Comparison of ENCODE assay signal across 6 cellular contexts in the genomic region with DNA sequence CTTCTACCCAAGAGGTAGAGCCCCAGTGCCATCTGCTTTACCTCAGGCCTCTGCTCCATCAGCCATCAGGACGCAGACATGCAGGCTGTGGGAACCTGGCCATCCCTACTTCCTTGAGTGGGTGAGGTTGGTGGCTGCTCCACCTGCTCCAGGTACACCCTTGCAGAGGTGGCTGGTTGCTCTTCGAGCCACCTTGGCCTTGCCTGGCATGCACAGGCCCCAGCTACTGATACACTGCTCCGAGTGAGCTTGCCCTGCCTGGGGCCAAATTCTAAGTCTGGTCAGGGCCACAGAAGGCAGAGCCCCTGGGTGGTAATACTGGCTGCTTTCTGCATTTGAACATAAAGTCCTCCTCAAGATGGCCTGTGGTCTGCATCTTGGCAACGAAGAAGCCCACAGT. TPM values are rescaled to one million over a fixed set of nuclear protein-coding genes. Genes with fewer than 3 reads are reported as not detected.
"Had no signal": no experiment of that assay in that cellular context is flagged by ENCODE, and none has a peak within 500 bp of the region (broad histone marks: within the 10 kb centered on the region; RNA-seq: fewer than 3 reads in every experiment).

No MANE protein-coding gene starts in this region.

RNA-seq across cellular contexts. Expression of a gene that starts 41.2 kb away (rescaled TPM):
- total RNA-seq: K562, M059J, PC-3, Peyer's patch, SJSA1 had no signal
- polyA plus RNA-seq: K562, SK-N-SH had no signal
